Comparison of ENCODE assay signal across 26 cellular contexts in the genomic region with DNA sequence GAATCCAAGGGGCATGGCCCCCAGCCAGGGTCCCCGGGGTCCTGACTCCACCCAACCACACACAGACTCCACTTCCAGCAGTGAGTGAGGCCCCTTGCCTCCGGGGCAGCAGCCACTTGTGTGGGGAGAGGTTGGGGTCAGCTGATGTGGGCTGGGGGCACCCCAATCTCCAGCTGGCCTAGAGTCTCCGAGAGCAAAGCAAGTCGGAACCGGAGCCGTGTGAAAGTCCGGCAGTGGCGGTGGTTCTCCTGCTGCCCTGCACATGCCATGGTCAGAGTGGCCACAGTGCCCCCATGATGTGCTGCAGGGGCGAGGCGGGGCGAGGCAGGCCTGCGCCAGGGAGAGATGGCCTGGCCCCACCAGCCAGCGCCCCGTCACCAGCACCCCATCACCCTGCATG.
DNase-seq lines count a peak whose midpoint lies in the region; ATAC-seq and TF ChIP-seq lines count a peak whose summit lies in the region.
"Had no signal": no experiment of that assay in that cellular context is flagged by ENCODE, and none has a peak within 500 bp of the region (broad histone marks: within the 10 kb centered on the region; RNA-seq: fewer than 3 reads in every experiment).

No MANE protein-coding gene starts in this region.

- TF ChIP-seq POLR2A in heart left ventricle (IDR thresholded peaks at IDR 0.05) (no peak), gastroesophageal sphincter (IDR thresholded peaks at IDR 0.05) (no peak)

- TF ChIP-seq CTCF in heart left ventricle (IDR thresholded peaks at IDR 0.05) (no peak), gastroesophageal sphincter (IDR thresholded peaks at IDR 0.05) (no peak), nephron (IDR thresholded peaks at IDR 0.05; ENCODE audit: unreplicated experiment in 3 of 3) (no peak)
- no peak for TF ChIP-seq CTCF in CD8-positive, alpha-beta T cell (IDR thresholded peaks at IDR 0.05)

- CTCF ChIA-PET in CD8-positive, alpha-beta T cell (lab: Charles Lee), result no interaction called here

- no peaks in the 10 kb centered on the region for H3K36me3 Mint-ChIP-seq in nephron (ENCODE audit: low read depth)
- no peaks in the 10 kb centered on the region for H3K36me3 Mint-ChIP-seq in stimulated activated memory B cell treated with anti-CD40 and anti-IgM and Interleukin-4, amounts not matched to agents 10 μg/mL and 1 μg/mL and 100 μg/mL, for 72 hours
- no peaks in the 10 kb centered on the region for H3K36me3 Mint-ChIP-seq in CD8-positive, alpha-beta T cell
- H3K36me3 Mint-ChIP-seq: CD14-positive monocyte had no signal

- ATAC-seq in Right ventricle myocardium inferior (no peak), heart left ventricle (no peak), gastroesophageal sphincter (peak; percentile 11)
- peak; percentile 41 for ATAC-seq in stimulated activated memory B cell treated with anti-CD40 and anti-IgM and Interleukin-4, amounts not matched to agents 10 μg/mL and 1 μg/mL and 100 μg/mL, for 72 hours
- ATAC-seq in CD8-positive, alpha-beta T cell, result no peak
- ATAC-seq: K562 had no signal

- peaks cover 0 to 3% (median 0%) of the 10 kb centered on the region in 9 donors for H3K27me3 ChIP-seq in heart left ventricle
- H3K27me3 ChIP-seq in gastroesophageal sphincter, result no peaks in the 10 kb centered on the region
- no peaks in the 10 kb centered on the region for H3K27me3 ChIP-seq in CD8-positive, alpha-beta T cell (ENCODE audit: insufficient read depth, low read length)
- H3K27me3 ChIP-seq in SJCRH30, result no peaks in the 10 kb centered on the region
- H3K27me3 ChIP-seq: BE2C had no signal

- H3K4me1 ChIP-seq in heart left ventricle (no peaks in the 10 kb centered on the region), gastroesophageal sphincter (peaks cover 0 to 8% (median 0%) of the 10 kb centered on the region in 3 donors), SJCRH30 (peaks cover 8% of the 10 kb centered on the region)
- no peaks in the 10 kb centered on the region for H3K4me1 ChIP-seq in CD8-positive, alpha-beta T cell (ENCODE audit: insufficient read depth, low read length)
- H3K4me1 ChIP-seq: BE2C had no signal

- DNase-seq in Right ventricle myocardium inferior (ENCODE audit: missing footprints) (peak; percentile 45), heart left ventricle (no peak), SJCRH30 (no peak)
- no peak for DNase-seq in CD8-positive, alpha-beta T cell
- no peak for DNase-seq in activated CD4-positive, CD25-positive, alpha-beta regulatory T cell (lab: John Stamatoyannopoulos, UW)
- DNase-seq: 8988T, ACHN, BE2C, Calu3, DMS79 treated with DMSO at 0.1 percent for 48 hours, Kasumi-1, NCI-H1092 treated with DMSO at 0.1 percent for 48 hours, NCI-H1436, NCI-H187, NCI-H2081 treated with DMSO at 0.1 percent for 48 hours, NCI-H2171 treated with DMSO at 0.1 percent for 48 hours, NCI-H446, NCI-H526, SHP77 treated with DMSO at 0.1 percent for 48 hours, SK-N-SH had no signal

- intact Hi-C loops in Right ventricle myocardium inferior (cut with DNase I), result no loop called here
- intact Hi-C loops in heart left ventricle (cut with DNase I), result no loop called here
- intact Hi-C loops in CD8-positive, alpha-beta T cell (cut with DNase I, micrococcal nuclease), result loop anchor here in 1 of 2 experiments (10.0 kb wide), 1 partner anchor 110 kb away; no protein-coding TSS in a partner anchor

- H3K9me3 ChIP-seq in heart left ventricle (no peaks in the 10 kb centered on the region), gastroesophageal sphincter (no peaks in the 10 kb centered on the region), SJCRH30 (replicated peaks) (no peaks in the 10 kb centered on the region)
- no peaks in the 10 kb centered on the region for H3K9me3 ChIP-seq in CD8-positive, alpha-beta T cell (ENCODE audit: low read length)
- H3K9me3 ChIP-seq: SK-N-SH had no signal

- H3K36me3 ChIP-seq in heart left ventricle, result no peaks in the 10 kb centered on the region
- H3K36me3 ChIP-seq in gastroesophageal sphincter, result no peaks in the 10 kb centered on the region
- no peaks in the 10 kb centered on the region for H3K36me3 ChIP-seq in CD8-positive, alpha-beta T cell (ENCODE audit: insufficient read depth, low read length)
- H3K36me3 ChIP-seq in SJCRH30, result no peaks in the 10 kb centered on the region
- H3K36me3 ChIP-seq: BE2C had no signal

- H3K27ac Mint-ChIP-seq in nephron, result peak overlapping the region in 2 of 3 experiments; percentile 37 to 76
- H3K27ac Mint-ChIP-seq in stimulated activated memory B cell treated with anti-CD40 and anti-IgM and Interleukin-4, amounts not matched to agents 10 μg/mL and 1 μg/mL and 100 μg/mL, for 72 hours, result no peak overlapping the region
- H3K27ac Mint-ChIP-seq in CD8-positive, alpha-beta T cell, result no peak overlapping the region
- H3K27ac Mint-ChIP-seq: CD14-positive monocyte had no signal

- POLR2A ChIA-PET in CD8-positive, alpha-beta T cell (lab: Charles Lee), result no interaction called here

- no peak overlapping the region for H3K27ac ChIP-seq in heart left ventricle
- no peak overlapping the region for H3K27ac ChIP-seq in gastroesophageal sphincter
- H3K27ac ChIP-seq in CD8-positive, alpha-beta T cell (ENCODE audit: low read depth, low read length), result no peak overlapping the region
- H3K27ac ChIP-seq in SJCRH30, result no peak overlapping the region
- H3K27ac ChIP-seq: RWPE1 had no signal

- H3K4me1 Mint-ChIP-seq in nephron, result peaks cover 23% of the 10 kb centered on the region
- H3K4me1 Mint-ChIP-seq in stimulated activated memory B cell treated with anti-CD40 and anti-IgM and Interleukin-4, amounts not matched to agents 10 μg/mL and 1 μg/mL and 100 μg/mL, for 72 hours, result no peaks in the 10 kb centered on the region
- no peaks in the 10 kb centered on the region for H3K4me1 Mint-ChIP-seq in CD8-positive, alpha-beta T cell (ENCODE audit: low read depth)
- H3K4me1 Mint-ChIP-seq: CD14-positive monocyte had no signal

- peak overlapping the region in 1 of 3 experiments; percentile 51 for H3K4me3 Mint-ChIP-seq in nephron
- no peak overlapping the region for H3K4me3 Mint-ChIP-seq in stimulated activated memory B cell treated with anti-CD40 and anti-IgM and Interleukin-4, amounts not matched to agents 10 μg/mL and 1 μg/mL and 100 μg/mL, for 72 hours
- no peak overlapping the region for H3K4me3 Mint-ChIP-seq in CD8-positive, alpha-beta T cell
- H3K4me3 Mint-ChIP-seq: CD14-positive monocyte had no signal

- peaks cover 20% of the 10 kb centered on the region for H3K27me3 Mint-ChIP-seq in nephron (ENCODE audit: low read depth)
- H3K27me3 Mint-ChIP-seq in stimulated activated memory B cell treated with anti-CD40 and anti-IgM and Interleukin-4, amounts not matched to agents 10 μg/mL and 1 μg/mL and 100 μg/mL, for 72 hours, result peaks cover 12% of the 10 kb centered on the region
- no peaks in the 10 kb centered on the region for H3K27me3 Mint-ChIP-seq in CD8-positive, alpha-beta T cell (ENCODE audit: low read depth)

- WGBS in heart left ventricle, 4 donors, result 90 to 94% (median 92%) methylated on average over 14 of the region's 14 CpGs
- 100% methylated on average over 2 to 6 of the region's 14 CpGs for whole genome bisulfite sequencing in gastroesophageal sphincter (ENCODE audit: low coverage in 1 of 2), 2 donors

- H3K9me3 Mint-ChIP-seq in nephron, result no peaks in the 10 kb centered on the region
- no peaks in the 10 kb centered on the region for H3K9me3 Mint-ChIP-seq in stimulated activated memory B cell treated with anti-CD40 and anti-IgM and Interleukin-4, amounts not matched to agents 10 μg/mL and 1 μg/mL and 100 μg/mL, for 72 hours
- no peaks in the 10 kb centered on the region for H3K9me3 Mint-ChIP-seq in CD8-positive, alpha-beta T cell

- no peak for TF ChIP-seq EP300 in gastroesophageal sphincter (IDR thresholded peaks at IDR 0.05)

- H3K4me3 ChIP-seq in heart left ventricle (no peak overlapping the region), gastroesophageal sphincter (no peak overlapping the region), SJCRH30 (no peak overlapping the region)
- no peak overlapping the region for H3K4me3 ChIP-seq in CD8-positive, alpha-beta T cell (ENCODE audit: low read depth, low read length)
- H3K4me3 ChIP-seq: K562 had no signal

Comparison
In these comparisons a context has a peak if more than half of its experiments do, and no peak if none do; other contexts are left out.
1. ATAC-seq: peak in gastroesophageal sphincter (single experiment) and stimulated activated memory B cell treated with anti-CD40 and anti-IgM and Interleukin-4, amounts not matched to agents 10 μg/mL and 1 μg/mL and 100 μg/mL, for 72 hours (single experiment); none in Right ventricle myocardium inferior (single experiment), heart left ventricle (0 of 4) and CD8-positive, alpha-beta T cell (single experiment).
2. H3K27ac Mint-ChIP-seq: peak in nephron (2 of 3); none in stimulated activated memory B cell treated with anti-CD40 and anti-IgM and Interleukin-4, amounts not matched to agents 10 μg/mL and 1 μg/mL and 100 μg/mL, for 72 hours (single experiment) and CD8-positive, alpha-beta T cell (single experiment).